In the genomic region with DNA sequence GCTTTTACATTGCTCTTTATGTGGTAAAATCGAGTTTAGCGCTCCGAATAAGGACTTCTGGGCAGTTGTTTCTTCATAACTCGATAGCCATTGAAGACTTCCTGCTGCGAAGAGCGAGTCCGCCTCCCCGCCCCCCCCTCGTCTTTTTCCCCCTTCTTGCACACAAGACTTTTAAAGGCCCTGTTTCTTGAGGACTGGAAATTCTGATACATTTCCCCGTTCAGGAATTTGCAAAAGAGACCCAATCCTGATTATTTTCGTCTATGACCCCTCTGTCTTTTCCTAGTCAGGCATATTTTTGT, we compare ENCODE assay signal across 1 cellular context.
TF ChIP-seq lines count a peak whose summit lies in the region.

No MANE protein-coding gene starts in this region.

TF ChIP-seq in IMR-90, 13 proteins besides CTCF, POLR2A, EP300 and RAD21:
- TF ChIP-seq MAFK (IDR thresholded peaks at IDR 0.05; ENCODE audit: low read depth, low read length) = no peak
- no peak for TF ChIP-seq CEBPB (IDR thresholded peaks at IDR 0.05; ENCODE audit: low read depth, low read length)
- no peak for TF ChIP-seq SMC3 (IDR thresholded peaks at IDR 0.05; ENCODE audit: low read depth, low read length)
- TF ChIP-seq NFE2L2 (IDR thresholded peaks at IDR 0.05; ENCODE audit: low read depth, low read length) = no peak
- no peak for TF ChIP-seq BHLHE40 (IDR thresholded peaks at IDR 0.05; ENCODE audit: low read depth, low read length)
- no peak for TF ChIP-seq RFX5 (IDR thresholded peaks at IDR 0.05; ENCODE audit: low read depth, low read length)
- TF ChIP-seq FOS (IDR thresholded peaks at IDR 0.05; ENCODE audit: low read depth, low read length) = no peak
- TF ChIP-seq, protein P1, sequence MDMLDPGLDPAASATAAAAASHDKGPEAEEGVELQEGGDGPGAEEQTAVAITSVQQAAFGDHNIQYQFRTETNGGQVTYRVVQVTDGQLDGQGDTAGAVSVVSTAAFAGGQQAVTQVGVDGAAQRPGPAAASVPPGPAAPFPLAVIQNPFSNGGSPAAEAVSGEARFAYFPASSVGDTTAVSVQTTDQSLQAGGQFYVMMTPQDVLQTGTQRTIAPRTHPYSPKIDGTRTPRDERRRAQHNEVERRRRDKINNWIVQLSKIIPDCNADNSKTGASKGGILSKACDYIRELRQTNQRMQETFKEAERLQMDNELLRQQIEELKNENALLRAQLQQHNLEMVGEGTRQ (IDR thresholded peaks at IDR 0.05; ENCODE audit: low read depth, low read length) = no peak
- TF ChIP-seq, protein P2, sequence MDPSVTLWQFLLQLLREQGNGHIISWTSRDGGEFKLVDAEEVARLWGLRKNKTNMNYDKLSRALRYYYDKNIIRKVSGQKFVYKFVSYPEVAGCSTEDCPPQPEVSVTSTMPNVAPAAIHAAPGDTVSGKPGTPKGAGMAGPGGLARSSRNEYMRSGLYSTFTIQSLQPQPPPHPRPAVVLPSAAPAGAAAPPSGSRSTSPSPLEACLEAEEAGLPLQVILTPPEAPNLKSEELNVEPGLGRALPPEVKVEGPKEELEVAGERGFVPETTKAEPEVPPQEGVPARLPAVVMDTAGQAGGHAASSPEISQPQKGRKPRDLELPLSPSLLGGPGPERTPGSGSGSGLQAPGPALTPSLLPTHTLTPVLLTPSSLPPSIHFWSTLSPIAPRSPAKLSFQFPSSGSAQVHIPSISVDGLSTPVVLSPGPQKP (IDR thresholded peaks at IDR 0.05; ENCODE audit: borderline replicate concordance, low read depth, low read length) = no peak
- no peak for TF ChIP-seq CHD1 (IDR thresholded peaks at IDR 0.05; ENCODE audit: low read depth, low read length)
- no peak for TF ChIP-seq RCOR1 (IDR thresholded peaks at IDR 0.05; ENCODE audit: insufficient replicate concordance, low read length)
- no peak for TF ChIP-seq MAZ (IDR thresholded peaks at IDR 0.05; ENCODE audit: borderline replicate concordance, low read depth, low read length)
- TF ChIP-seq MXI1 (IDR thresholded peaks at IDR 0.05; ENCODE audit: borderline replicate concordance, low read depth, low read length) = no peak
